8 cellular contexts compared by ENCODE assay signal in genomic region chr2:12717988-12718661, GRCh38. TPM values are rescaled to one million over a fixed set of nuclear protein-coding genes. Genes with fewer than 3 reads are reported as not detected.
DNase-seq lines count a peak whose midpoint lies in the region; ATAC-seq and TF ChIP-seq lines count a peak whose summit lies in the region.

No MANE protein-coding gene starts in this region.

- no peaks in the 10 kb centered on the region for H3K9me3 ChIP-seq in endocrine pancreas (ENCODE audit: control insufficient read depth, low read length)
- H3K9me3 ChIP-seq in naive thymus-derived CD4-positive, alpha-beta T cell (ENCODE audit: control insufficient read depth in 2 of 3, low read length in 3 of 3) = no peaks in the 10 kb centered on the region
- no peaks in the 10 kb centered on the region for H3K9me3 ChIP-seq in upper lobe of right lung

- peaks cover 41 to 49% (median 42%) of the 10 kb centered on the region in 3 donors for H3K4me1 Mint-ChIP-seq in IgD-negative memory B cell
- H3K4me1 Mint-ChIP-seq in naive thymus-derived CD4-positive, alpha-beta T cell = peaks cover 40 to 68% (median 63%) of the 10 kb centered on the region in 7 donors

- TF ChIP-seq CTCF in upper lobe of right lung (IDR thresholded peaks at IDR 0.05) = no peak

- H3K4me1 ChIP-seq in endocrine pancreas (ENCODE audit: control insufficient read depth, insufficient read depth, low read length) (no peaks in the 10 kb centered on the region), upper lobe of right lung (peaks cover 34% of the 10 kb centered on the region)
- peaks cover 20 to 34% of the 10 kb centered on the region in 2 donors for H3K4me1 ChIP-seq in naive thymus-derived CD4-positive, alpha-beta T cell (ENCODE audit: control insufficient read depth in 2 of 2, insufficient read depth in 2 of 2, low read length in 2 of 2)

- DNase-seq in COR-L47 (lab: John Stamatoyannopoulos, UW) = peak; percentile 34
- DNase-seq in activated CD4-positive, alpha-beta T cell treated with anti-CD3 and anti-CD28 coated beads, Interleukin-2, amount 50 U/mL, for 1 hour = peak; percentile 32
- peak in 8 of 9 donors; percentile 19 to 47 (median 42) for DNase-seq in naive thymus-derived CD4-positive, alpha-beta T cell
- DNase-seq in upper lobe of right lung = no peak
- no peak for DNase-seq in mucosa of gallbladder (ENCODE audit: low spot score)

- H3K9me3 Mint-ChIP-seq in IgD-negative memory B cell = no peaks in the 10 kb centered on the region
- peaks cover 0 to 4% (median 0%) of the 10 kb centered on the region in 11 donors for H3K9me3 Mint-ChIP-seq in naive thymus-derived CD4-positive, alpha-beta T cell

- peak overlapping the region; percentile 88 for H3K27ac ChIP-seq in naive thymus-derived CD4-positive, alpha-beta T cell (ENCODE audit: low read depth, low read length)
- H3K27ac ChIP-seq in upper lobe of right lung = peak overlapping the region; percentile 90

- ATAC-seq in naive thymus-derived CD4-positive, alpha-beta T cell = no peak
- no peak for ATAC-seq in upper lobe of right lung
- ATAC-seq in HG03521 (IDR thresholded peaks at IDR 0.05; ENCODE audit: unreplicated experiment) = no peak

- POLR2A ChIA-PET in naive thymus-derived CD4-positive, alpha-beta T cell (lab: Charles Lee) = interaction anchor here (0.7 to 3.7 kb wide), 14 partner anchors 10 to 888 kb away, joined by 3 to 39 read pairs (median 4); no protein-coding TSS in a partner anchor

- H3K27me3 Mint-ChIP-seq in IgD-negative memory B cell = no peaks in the 10 kb centered on the region
- peaks cover 0 to 15% (median 0%) of the 10 kb centered on the region in 5 donors for H3K27me3 Mint-ChIP-seq in naive thymus-derived CD4-positive, alpha-beta T cell

- peak overlapping the region; percentile 92 to 97 (median 96) for H3K4me3 Mint-ChIP-seq in IgD-negative memory B cell
- peak overlapping the region; percentile 88 to 100 (median 99) for H3K4me3 Mint-ChIP-seq in naive thymus-derived CD4-positive, alpha-beta T cell

- intact Hi-C loops in naive thymus-derived CD4-positive, alpha-beta T cell (cut with micrococcal nuclease) = loop anchor here (1.0 to 10.0 kb wide), 24 partner anchors 10 to 1373 kb away; partner anchors contain the start of genes LPIN1 (in 2 of the 2) and ROCK2 (in 1 of the 2)
- intact Hi-C loops in upper lobe of right lung (cut with DNase I) = loop anchor here (10.0 kb wide), 1 partner anchor 853 kb away; no protein-coding TSS in a partner anchor

- CTCF ChIA-PET in naive thymus-derived CD4-positive, alpha-beta T cell (lab: Charles Lee) = interaction anchor here (0.8 to 4.7 kb wide), 10 partner anchors 11 to 591 kb away, joined by 3 to 45 read pairs (median 8); no protein-coding TSS in a partner anchor

- H3K27me3 ChIP-seq in endocrine pancreas (ENCODE audit: control insufficient read depth, insufficient read depth, low read length) = no peaks in the 10 kb centered on the region
- H3K27me3 ChIP-seq in naive thymus-derived CD4-positive, alpha-beta T cell (ENCODE audit: control insufficient read depth in 2 of 2, insufficient read depth in 2 of 2, low read length in 2 of 2) = no peaks in the 10 kb centered on the region
- H3K27me3 ChIP-seq in upper lobe of right lung = no peaks in the 10 kb centered on the region

- H3K36me3 Mint-ChIP-seq in IgD-negative memory B cell = peaks cover 4% of the 10 kb centered on the region
- peaks cover 2 to 33% (median 7%) of the 10 kb centered on the region in 5 donors for H3K36me3 Mint-ChIP-seq in naive thymus-derived CD4-positive, alpha-beta T cell

- H3K4me3 ChIP-seq in endocrine pancreas (ENCODE audit: control insufficient read depth, insufficient read depth, low read length) (peak overlapping the region; percentile 47), upper lobe of right lung (peak overlapping the region; percentile 93)
- H3K4me3 ChIP-seq in naive thymus-derived CD4-positive, alpha-beta T cell (ENCODE audit: low read length) = peak overlapping the region; percentile 86

- H3K36me3 ChIP-seq in endocrine pancreas (ENCODE audit: control insufficient read depth, insufficient read depth, low read length) (no peaks in the 10 kb centered on the region), upper lobe of right lung (peaks cover 2% of the 10 kb centered on the region)
- H3K36me3 ChIP-seq in naive thymus-derived CD4-positive, alpha-beta T cell (ENCODE audit: control insufficient read depth in 2 of 3, insufficient read depth in 3 of 3, low read length in 3 of 3) = peaks cover 0 to 24% (median 0%) of the 10 kb centered on the region in 3 experiments

- peak overlapping the region; percentile 92 to 96 (median 94) for H3K27ac Mint-ChIP-seq in IgD-negative memory B cell
- peak overlapping the region; percentile 86 to 97 (median 93) for H3K27ac Mint-ChIP-seq in naive thymus-derived CD4-positive, alpha-beta T cell

- H3K9ac ChIP-seq in endocrine pancreas (ENCODE audit: control insufficient read depth, insufficient read depth, low read length) = peak overlapping the region; percentile 75

RNA-seq across cellular contexts. Expression of gene TRIB2, which starts 1.4 kb away (rescaled TPM):
- polyA plus RNA-seq in IgD-negative memory B cell = 41.2 TPM
- 100 to 1,000 TPM in 3 of 5 experiments, 10 to 100 TPM in 2; 63.1 to 125 (median 110) TPM for total RNA-seq in naive thymus-derived CD4-positive, alpha-beta T cell
- polyA plus RNA-seq in naive thymus-derived CD4-positive, alpha-beta T cell = 10 to 100 TPM; 41.3 to 57.7 TPM
- total RNA-seq in upper lobe of right lung (50.7 TPM), mucosa of gallbladder (29.1 TPM)

Comparison
In these comparisons a context has a peak if more than half of its experiments do, and no peak if none do; other contexts are left out.
1. DNase-seq: peak in COR-L47 (single experiment), activated CD4-positive, alpha-beta T cell treated with anti-CD3 and anti-CD28 coated beads, Interleukin-2, amount 50 U/mL, for 1 hour (single experiment) and naive thymus-derived CD4-positive, alpha-beta T cell (8 of 9); none in upper lobe of right lung (single experiment) and mucosa of gallbladder (single experiment).
2. Peak in every context shown above with its lines, with median percentiles within 50 percentile points of each other: H3K4me3 ChIP-seq.